Comparison of ENCODE assay signal across 9 cellular contexts in the genomic region with DNA sequence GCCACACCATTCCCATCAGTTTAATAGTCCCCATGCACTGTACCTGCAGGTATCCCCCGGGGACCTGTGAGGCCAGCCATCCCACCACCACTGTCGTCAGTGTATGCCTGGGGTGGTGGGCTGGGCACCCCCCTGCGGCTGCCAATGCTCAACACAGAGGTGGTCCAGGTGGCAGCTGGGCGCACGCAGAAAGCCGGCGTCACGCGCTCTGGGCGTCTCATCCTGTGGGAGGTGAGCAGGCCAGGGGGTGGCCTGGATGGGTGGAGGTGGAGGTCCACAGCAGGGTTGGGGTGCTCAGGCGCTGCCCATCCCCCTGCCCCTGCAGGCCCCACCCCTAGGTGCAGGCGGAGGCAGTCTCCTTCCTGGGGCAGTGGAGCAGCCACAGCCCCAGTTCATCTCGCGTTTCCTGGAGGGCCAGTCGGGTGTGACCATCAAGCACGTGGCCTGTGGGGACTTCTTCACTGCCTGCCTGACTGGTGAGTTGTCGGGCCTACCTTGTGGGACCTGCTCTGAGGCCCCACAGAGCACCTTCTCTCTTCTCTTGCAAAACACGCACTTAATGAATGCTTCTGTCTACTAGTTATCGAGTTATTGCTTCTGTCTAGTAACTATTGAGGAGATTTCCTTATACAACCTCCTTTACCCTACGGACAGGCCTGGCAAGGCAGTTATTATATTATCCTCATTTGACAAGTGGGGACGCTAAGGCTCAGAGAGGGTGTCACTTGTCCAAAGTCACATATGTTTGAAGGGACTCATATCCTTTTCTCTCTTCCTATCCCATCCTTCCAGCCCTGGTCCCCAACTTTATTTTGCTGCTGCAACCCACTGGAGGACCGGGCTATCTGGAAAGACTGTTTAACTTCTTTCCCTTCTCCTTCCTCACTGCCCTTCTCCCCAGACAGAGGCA. TPM values are rescaled to one million over a fixed set of nuclear protein-coding genes. Genes with fewer than 3 reads are reported as not detected.
A peak's percentile ranks its signal among the peaks of the same experiment; 100 is the strongest.
DNase-seq lines count a peak whose midpoint lies in the region; ATAC-seq and TF ChIP-seq lines count a peak whose summit lies in the region.
"Had no signal": no experiment of that assay in that cellular context is flagged by ENCODE, and none has a peak within 500 bp of the region (broad histone marks: within the 10 kb centered on the region; RNA-seq: fewer than 3 reads in every experiment).

No MANE protein-coding gene starts in this region.

- H3K27ac ChIP-seq in colonic mucosa = no peak overlapping the region
- H3K27ac ChIP-seq in suprapubic skin = no peak overlapping the region
- H3K27ac ChIP-seq in gastrocnemius medialis = no peak overlapping the region

- DNase-seq in GF-D8 (lab: John Stamatoyannopoulos, UW) = peak; percentile 12
- peak; percentile 60 for DNase-seq in colonic mucosa
- no peak for DNase-seq in suprapubic skin (ENCODE audit: low spot score in 2 of 2)
- DNase-seq in hippocampal formation (lab: John Stamatoyannopoulos, UW) = no peak
- no peak for DNase-seq in gastrocnemius medialis
- DNase-seq in NCI-H128 (lab: John Stamatoyannopoulos, UW; ENCODE audit: unreplicated experiment) = no peak

- H3K9me3 ChIP-seq in colonic mucosa (no peaks in the 10 kb centered on the region), suprapubic skin (no peaks in the 10 kb centered on the region), gastrocnemius medialis (no peaks in the 10 kb centered on the region)

- ATAC-seq in GM19324 (IDR thresholded peaks at IDR 0.05; ENCODE audit: low FRiP score, unreplicated experiment) (peak; percentile 48), HG03135 (IDR thresholded peaks at IDR 0.05; ENCODE audit: unreplicated experiment) (peak; percentile 60), gastrocnemius medialis (no peak)

- no peak for TF ChIP-seq EP300 in suprapubic skin (IDR thresholded peaks at IDR 0.05)

- no peaks in the 10 kb centered on the region for H3K36me3 ChIP-seq in colonic mucosa
- H3K36me3 ChIP-seq in suprapubic skin = no peaks in the 10 kb centered on the region
- no peaks in the 10 kb centered on the region for H3K36me3 ChIP-seq in gastrocnemius medialis

- H3K27me3 ChIP-seq in colonic mucosa = no peaks in the 10 kb centered on the region
- no peaks in the 10 kb centered on the region for H3K27me3 ChIP-seq in suprapubic skin
- H3K27me3 ChIP-seq in gastrocnemius medialis = no peaks in the 10 kb centered on the region

- H3K9ac ChIP-seq in colonic mucosa (ENCODE audit: low read depth in 2 of 2, low read length in 2 of 2) = no peak overlapping the region

- intact Hi-C loops in colonic mucosa (cut with DNase I) = no loop called here
- intact Hi-C loops in gastrocnemius medialis (cut with DNase I; ENCODE audit: low total_unique reads) = no loop called here

- WGBS in suprapubic skin = 81% methylated on average over 7 of the region's 22 CpGs

- no peak for TF ChIP-seq CTCF in colonic mucosa (IDR thresholded peaks at IDR 0.05)
- no peak for TF ChIP-seq CTCF in suprapubic skin (IDR thresholded peaks at IDR 0.05)
- no peak for TF ChIP-seq CTCF in gastrocnemius medialis (IDR thresholded peaks at IDR 0.05 in 4 of 5, conservative IDR thresholded peaks at IDR 0.05 in 1 of 5)

- no peak for TF ChIP-seq POLR2A in suprapubic skin (IDR thresholded peaks at IDR 0.05)
- no peak for TF ChIP-seq POLR2A in gastrocnemius medialis (IDR thresholded peaks at IDR 0.05)

- no peak overlapping the region for H3K4me3 ChIP-seq in colonic mucosa
- H3K4me3 ChIP-seq in suprapubic skin = no peak overlapping the region
- no peak overlapping the region for H3K4me3 ChIP-seq in gastrocnemius medialis
- H3K4me3 ChIP-seq: skin epidermis had no signal

- peaks cover 6% of the 10 kb centered on the region for H3K4me1 ChIP-seq in colonic mucosa
- peaks cover 25% of the 10 kb centered on the region for H3K4me1 ChIP-seq in suprapubic skin
- peaks cover 1 to 5% of the 10 kb centered on the region in 2 donors for H3K4me1 ChIP-seq in gastrocnemius medialis

- in situ Hi-C loops in gastrocnemius medialis (cut with MboI; ENCODE audit: low sequenced_read_pairs in 4 of 4) = no loop called here

RNA-seq across cellular contexts. Expression of a gene that starts 5.8 kb away (rescaled TPM):
- 100 to 1,000 TPM in 1 of 2 donors, 10 to 100 TPM in 1; 92.1 to 128 TPM for total RNA-seq in colonic mucosa
- 10 to 100 TPM; 26.7 to 38.4 (median 35.3) TPM for total RNA-seq in suprapubic skin
- 1 to 10 TPM; 2.0 to 6.4 (median 3.8) TPM for total RNA-seq in gastrocnemius medialis

RNA-seq across cellular contexts. Expression of a gene that starts 9.4 kb away (rescaled TPM):
- total RNA-seq in colonic mucosa = 1 to 10 TPM; 3.0 to 6.7 TPM
- 1 to 10 TPM; 1.9 to 8.1 (median 6.0) TPM for total RNA-seq in suprapubic skin
- 1 to 10 TPM; 1.3 to 8.1 (median 1.9) TPM for total RNA-seq in gastrocnemius medialis

RNA-seq across cellular contexts. Expression of a gene that starts 12.0 kb away (rescaled TPM):
- total RNA-seq in colonic mucosa (10 to 100 TPM in 1 of 2 donors, 1 to 10 TPM in 1; 5.7 to 20.4 TPM), suprapubic skin (10 to 100 TPM in 3 of 4 donors, 1 to 10 TPM in 1; 6.9 to 25.0 (median 17.0) TPM), gastrocnemius medialis (under 1 TPM in 3 of 4 donors, not detected in 1; 0.46 to 0.82 (median 0.75) TPM)

RNA-seq across cellular contexts. Expression of a gene that starts 18.2 kb away (rescaled TPM):
- 1,000 to 10,000 TPM; 1,201 to 1,388 TPM for total RNA-seq in colonic mucosa
- total RNA-seq in suprapubic skin = 100 to 1,000 TPM; 528 to 947 (median 789) TPM
- total RNA-seq in gastrocnemius medialis = 100 to 1,000 TPM; 434 to 647 (median 533) TPM

RNA-seq across cellular contexts. Expression of a gene that starts 20.4 kb away (rescaled TPM):
- total RNA-seq in colonic mucosa = 10 to 100 TPM in 1 of 2 donors, 1 to 10 TPM in 1; 6.2 to 14.0 TPM
- 10 to 100 TPM; 60.7 to 96.1 (median 77.6) TPM for total RNA-seq in suprapubic skin
- total RNA-seq in gastrocnemius medialis = 10 to 100 TPM; 14.9 to 53.3 (median 32.7) TPM

Comparison
In these comparisons a context has a peak if more than half of its experiments do, and no peak if none do; other contexts are left out.
1. DNase-seq: peak in GF-D8 (single experiment) and colonic mucosa (single experiment); none in suprapubic skin (0 of 2), hippocampal formation (0 of 2), gastrocnemius medialis (0 of 2) and NCI-H128 (single experiment).
2. ATAC-seq: peak in GM19324 (single experiment) and HG03135 (single experiment); none in gastrocnemius medialis (0 of 2).